9 cellular contexts compared by ENCODE assay signal in genomic region chr4:37802068-37802666, GRCh38. TPM values are rescaled to one million over a fixed set of nuclear protein-coding genes. Genes with fewer than 3 reads are reported as not detected.
A peak's percentile ranks its signal among the peaks of the same experiment; 100 is the strongest.
DNase-seq lines count a peak whose midpoint lies in the region; ATAC-seq and TF ChIP-seq lines count a peak whose summit lies in the region.
"Had no signal": no experiment of that assay in that cellular context is flagged by ENCODE, and none has a peak within 500 bp of the region (broad histone marks: within the 10 kb centered on the region; RNA-seq: fewer than 3 reads in every experiment).

No MANE protein-coding gene starts in this region.

- H3K27ac ChIP-seq in tibial nerve = no peak overlapping the region

- intact Hi-C loops in Right ventricle myocardium superior (cut with DNase I) (loop anchor here (5.0 to 10.0 kb wide), 2 partner anchors 173 to 235 kb away; no protein-coding TSS in a partner anchor), cardiac septum (cut with DNase I) (loop anchor here (1.0 to 5.0 kb wide), 2 partner anchors 88 to 175 kb away; no protein-coding TSS in a partner anchor)

- no peaks in the 10 kb centered on the region for H3K27me3 ChIP-seq in tibial nerve

- ATAC-seq in Right ventricle myocardium superior (ENCODE audit: poor library complexity) = peak; percentile 90
- no peak for ATAC-seq in HG03354 (IDR thresholded peaks at IDR 0.05; ENCODE audit: poor library complexity, severe bottlenecking, unreplicated experiment)
- ATAC-seq in GM18873 (IDR thresholded peaks at IDR 0.05; ENCODE audit: low FRiP score, unreplicated experiment) = no peak

- TF ChIP-seq POLR2A in tibial nerve (IDR thresholded peaks at IDR 0.05) = no peak

- no peak overlapping the region for H3K4me3 ChIP-seq in tibial nerve

- H3K9me3 ChIP-seq in tibial nerve = no peaks in the 10 kb centered on the region

- no peaks in the 10 kb centered on the region for H3K36me3 ChIP-seq in tibial nerve

- H3K4me1 ChIP-seq in tibial nerve = no peaks in the 10 kb centered on the region

- TF ChIP-seq EP300 in tibial nerve (IDR thresholded peaks at IDR 0.05) = no peak

- 35 to 40% methylated on average over 4 of the region's 4 CpGs for WGBS in tibial nerve, 2 donors

- TF ChIP-seq CTCF in tibial nerve (IDR thresholded peaks at IDR 0.05) = peak in 4 of 5 experiments; percentile 29 to 69 (median 50)

- DNase-seq in Right ventricle myocardium superior (no peak), cardiac septum (ENCODE audit: low spot score) (no peak), NCI-H2196 (lab: John Stamatoyannopoulos, UW; ENCODE audit: unreplicated experiment) (peak; percentile 62), astrocyte of the hippocampus (ENCODE audit: low read depth, low spot score) (peak; percentile 82), iPS-NIHi7 (ENCODE audit: extremely low spot score) (peak; percentile 80), tibial nerve (ENCODE audit: low spot score in 2 of 2) (no peak)
- DNase-seq: activated naive CD8-positive, alpha-beta T cell treated with anti-CD3 and anti-CD28 coated beads, Interleukin-2, amount 10 ng/mL, durations not matched to agents 7 days and 5 days had no signal

RNA-seq across cellular contexts. Expression of gene PGM2, which starts 24.3 kb away (rescaled TPM):
- total RNA-seq in Right ventricle myocardium superior (15.6 TPM), cardiac septum (9.5 TPM), tibial nerve (10 to 100 TPM; 13.7 to 24.3 (median 15.5) TPM)

Comparison
In these comparisons a context has a peak if more than half of its experiments do, and no peak if none do; other contexts are left out.
1. DNase-seq: peak in NCI-H2196 (single experiment), astrocyte of the hippocampus (single experiment) and iPS-NIHi7 (single experiment); none in Right ventricle myocardium superior (single experiment), cardiac septum (single experiment) and tibial nerve (0 of 2).